Comparison of ENCODE assay signal across 24 cellular contexts in the genomic region with DNA sequence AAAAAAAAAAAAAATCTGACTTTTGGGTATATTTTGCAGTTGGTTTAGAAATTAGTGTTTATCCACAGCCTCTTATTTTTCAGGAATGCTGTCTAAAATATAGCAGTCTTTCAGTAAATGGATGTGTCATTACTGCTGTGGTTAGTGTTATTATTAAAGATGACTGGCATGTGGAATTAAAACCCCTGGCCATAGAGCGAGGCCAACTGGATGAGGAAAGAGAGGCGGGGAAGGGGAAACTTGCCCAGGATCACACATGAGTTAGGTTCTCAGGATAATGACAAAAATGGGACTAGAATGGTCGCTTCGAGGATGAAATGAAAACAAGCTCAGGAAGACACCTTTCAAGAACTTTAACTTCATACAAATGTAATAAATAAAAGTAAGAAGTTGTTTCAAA. TPM values are rescaled to one million over a fixed set of nuclear protein-coding genes. Genes with fewer than 3 reads are reported as not detected.
"Had no signal": no experiment of that assay in that cellular context is flagged by ENCODE, and none has a peak within 500 bp of the region (broad histone marks: within the 10 kb centered on the region; RNA-seq: fewer than 3 reads in every experiment).

No MANE protein-coding gene starts in this region.

- H3K36me3 ChIP-seq: SJSA1 had no signal

- DNase-seq: Kasumi-1, MV-4-11, NCI-H1048, NCI-H1105, NCI-H1417, NCI-H1436 treated with DMSO at 0.1 percent for 48 hours, NCI-H1694, NCI-H1930, NCI-H2081, NCI-H2107, NCI-H226, NCI-H510A, NCI-H524 treated with DMSO at 0.1 percent for 48 hours, NCI-H69, NCI-H774, Right ventricle myocardium superior, RPMI8226, SIG-M5 had no signal

- H3K4me3 Mint-ChIP-seq: IgD-negative memory B cell had no signal

- H3K4me2 ChIP-seq: KMS-11 had no signal

- H3K4me1 ChIP-seq: SJSA1 had no signal

- H3K9me3 ChIP-seq: SJSA1 had no signal

- H3K36me3 Mint-ChIP-seq: IgD-negative memory B cell had no signal

- H3K27ac ChIP-seq: HL-60, KMS-11, SJSA1, SK-N-MC had no signal

- H3K9ac ChIP-seq: KMS-11 had no signal

- H3K27ac Mint-ChIP-seq: IgD-negative memory B cell had no signal

- ATAC-seq: K562 had no signal

- H3K4me3 ChIP-seq: K562, SJSA1, SK-N-MC had no signal

RNA-seq across cellular contexts. Expression of gene APCDD1, which starts 57.4 kb away (rescaled TPM):
- total RNA-seq: SJSA1 had no signal
- polyA plus RNA-seq: IgD-negative memory B cell, K562 had no signal
